Comparison of ENCODE assay signal across 1 cellular context in genomic region chr17:2068589-2069051, GRCh38.
TF ChIP-seq lines count a peak whose summit lies in the region.

No MANE protein-coding gene starts in this region.

TF ChIP-seq in GM12878, 131 proteins besides CTCF, POLR2A, EP300 and RAD21:
- TF ChIP-seq, protein P1, sequence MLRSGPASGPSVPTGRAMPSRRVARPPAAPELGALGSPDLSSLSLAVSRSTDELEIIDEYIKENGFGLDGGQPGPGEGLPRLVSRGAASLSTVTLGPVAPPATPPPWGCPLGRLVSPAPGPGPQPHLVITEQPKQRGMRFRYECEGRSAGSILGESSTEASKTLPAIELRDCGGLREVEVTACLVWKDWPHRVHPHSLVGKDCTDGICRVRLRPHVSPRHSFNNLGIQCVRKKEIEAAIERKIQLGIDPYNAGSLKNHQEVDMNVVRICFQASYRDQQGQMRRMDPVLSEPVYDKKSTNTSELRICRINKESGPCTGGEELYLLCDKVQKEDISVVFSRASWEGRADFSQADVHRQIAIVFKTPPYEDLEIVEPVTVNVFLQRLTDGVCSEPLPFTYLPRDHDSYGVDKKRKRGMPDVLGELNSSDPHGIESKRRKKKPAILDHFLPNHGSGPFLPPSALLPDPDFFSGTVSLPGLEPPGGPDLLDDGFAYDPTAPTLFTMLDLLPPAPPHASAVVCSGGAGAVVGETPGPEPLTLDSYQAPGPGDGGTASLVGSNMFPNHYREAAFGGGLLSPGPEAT (IDR thresholded peaks at IDR 0.05; ENCODE audit: low read depth) = no peak
- TF ChIP-seq YY1 (IDR thresholded peaks at IDR 0.05; ENCODE audit: low read depth, low read length) (no peak), CHD4 (IDR thresholded peaks at IDR 0.05) (no peak), NRF1 (conservative IDR thresholded peaks at IDR 0.05; ENCODE audit: low read depth, low read length) (no peak), SIN3A (IDR thresholded peaks at IDR 0.05; ENCODE audit: low read depth, low read length) (no peak), CBFB (IDR thresholded peaks at IDR 0.05; ENCODE audit: low read depth) (no peak), SPI1 (IDR thresholded peaks at IDR 0.05; ENCODE audit: borderline replicate concordance, insufficient read depth, low read depth, low read length) (no peak), MEF2B (IDR thresholded peaks at IDR 0.05; ENCODE audit: partially characterized antibody, poor library complexity, severe bottlenecking) (no peak)
- TF ChIP-seq, protein P2, sequence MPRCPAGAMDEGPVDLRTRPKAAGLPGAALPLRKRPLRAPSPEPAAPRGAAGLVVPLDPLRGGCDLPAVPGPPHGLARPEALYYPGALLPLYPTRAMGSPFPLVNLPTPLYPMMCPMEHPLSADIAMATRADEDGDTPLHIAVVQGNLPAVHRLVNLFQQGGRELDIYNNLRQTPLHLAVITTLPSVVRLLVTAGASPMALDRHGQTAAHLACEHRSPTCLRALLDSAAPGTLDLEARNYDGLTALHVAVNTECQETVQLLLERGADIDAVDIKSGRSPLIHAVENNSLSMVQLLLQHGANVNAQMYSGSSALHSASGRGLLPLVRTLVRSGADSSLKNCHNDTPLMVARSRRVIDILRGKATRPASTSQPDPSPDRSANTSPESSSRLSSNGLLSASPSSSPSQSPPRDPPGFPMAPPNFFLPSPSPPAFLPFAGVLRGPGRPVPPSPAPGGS (IDR thresholded peaks at IDR 0.05; ENCODE audit: borderline replicate concordance, insufficient read depth, low read depth, low read length, poor library complexity, severe bottlenecking) = no peak
